18 cellular contexts compared by ENCODE assay signal in the genomic region with DNA sequence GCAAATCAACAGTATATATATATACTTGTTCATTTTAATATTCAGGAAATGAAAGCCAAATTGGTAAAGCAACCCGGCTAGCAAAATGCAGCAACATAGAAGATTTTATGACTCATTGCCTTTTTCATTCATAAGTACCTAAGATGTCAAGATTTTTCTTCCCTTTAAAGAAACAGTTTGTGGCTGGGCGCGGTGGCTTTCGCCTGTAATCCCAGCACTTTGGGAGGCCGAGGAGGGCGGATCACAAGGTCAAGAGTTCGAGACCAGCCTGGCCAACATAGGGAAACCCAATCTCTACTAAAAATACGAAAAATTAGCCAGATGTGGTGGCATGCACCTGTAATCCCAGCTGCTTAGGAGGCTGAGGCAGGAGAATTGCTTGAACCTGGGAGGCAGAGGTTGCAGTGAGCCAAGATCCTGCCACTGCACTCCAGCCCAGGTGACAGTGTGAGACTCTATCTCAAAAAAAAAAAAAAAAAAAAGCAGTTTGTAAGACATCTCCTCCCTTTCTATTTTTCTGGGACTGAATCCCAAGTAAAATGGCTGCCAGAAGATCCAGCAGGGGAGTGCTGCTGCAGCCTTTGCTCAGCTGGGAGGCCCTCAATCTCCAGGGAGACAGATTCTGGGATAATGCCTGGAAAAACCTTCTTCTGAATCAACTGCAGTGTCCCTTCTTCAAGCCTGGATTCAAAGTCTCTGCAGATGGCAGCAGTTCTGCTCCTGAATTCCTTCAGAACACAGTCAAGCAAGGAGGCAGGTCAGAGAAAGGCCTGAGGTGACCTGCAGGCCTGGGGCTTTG.
"Had no signal": no experiment of that assay in that cellular context is flagged by ENCODE, and none has a peak within 500 bp of the region (broad histone marks: within the 10 kb centered on the region; RNA-seq: fewer than 3 reads in every experiment).

No MANE protein-coding gene starts in this region.

- H3K36me3 ChIP-seq: brain microvascular endothelial cell, gastroesophageal sphincter, tibial nerve, uterus had no signal

- H3K4me3 Mint-ChIP-seq: activated naive CD8-positive, alpha-beta T cell treated with anti-CD3 and anti-CD28 coated beads, Interleukin-2, amount 10 ng/mL, durations not matched to agents 7 days and 5 days; dendritic cell treated with granulocyte-macrophage colony-stimulating factor and Interleukin-4, amounts not matched to agents 40 ng/mL and 50 ng/mL, for 4 days; naive B cell; stimulated activated naive B cell treated with anti-CD40 and anti-IgM and Interleukin-4, amounts not matched to agents 10 μg/mL and 1 μg/mL and 100 μg/mL, for 72 hours; T-helper 2 cell treated with Interferon-gamma antibody and Interleukin-4, amounts not matched to agents 5 μg/mL and 100 μg/mL, for 36 hours had no signal

- DNase-seq: activated CD4-positive, alpha-beta T cell treated with anti-CD3 and anti-CD28 coated beads, Interleukin-2, amount 50 U/mL, for 1 hour; activated naive CD4-positive, alpha-beta T cell; activated naive CD8-positive, alpha-beta T cell treated with anti-CD3 and anti-CD28 coated beads, Interleukin-2, amount 10 ng/mL, durations not matched to agents 7 days and 5 days; brain microvascular endothelial cell; effector memory CD4-positive, alpha-beta T cell; left cardiac atrium; naive B cell; right cardiac atrium; stimulated activated CD4-positive, alpha-beta T cell treated with anti-CD3 and anti-CD28 coated beads, Interleukin-15, amount 100 ng/mL, for 24 hours; stimulated activated CD4-positive, alpha-beta T cell treated with anti-CD3 and anti-CD28 coated beads, Interleukin-4, amount 100 ng/mL, for 1 hour; stimulated activated naive B cell treated with anti-CD40 and anti-IgM and Interleukin-4, amounts not matched to agents 10 μg/mL and 1 μg/mL and 100 μg/mL, for 72 hours; uterus had no signal

- H3K9me3 Mint-ChIP-seq: activated naive CD8-positive, alpha-beta T cell treated with anti-CD3 and anti-CD28 coated beads, Interleukin-2, amount 10 ng/mL, durations not matched to agents 7 days and 5 days; dendritic cell treated with granulocyte-macrophage colony-stimulating factor and Interleukin-4, amounts not matched to agents 40 ng/mL and 50 ng/mL, for 4 days; naive B cell; stimulated activated naive B cell treated with anti-CD40 and anti-IgM and Interleukin-4, amounts not matched to agents 10 μg/mL and 1 μg/mL and 100 μg/mL, for 72 hours; T-helper 2 cell treated with Interferon-gamma antibody and Interleukin-4, amounts not matched to agents 5 μg/mL and 100 μg/mL, for 36 hours had no signal

- H3K27ac ChIP-seq: brain microvascular endothelial cell, gastroesophageal sphincter, skin epidermis, tibial nerve, uterus had no signal

- ATAC-seq: gastroesophageal sphincter; right cardiac atrium; stimulated activated naive B cell treated with anti-CD40 and anti-IgM and Interleukin-4, amounts not matched to agents 10 μg/mL and 1 μg/mL and 100 μg/mL, for 72 hours had no signal

- H3K27me3 ChIP-seq: brain microvascular endothelial cell, gastroesophageal sphincter, tibial nerve, uterus had no signal

- H3K27me3 Mint-ChIP-seq: activated naive CD8-positive, alpha-beta T cell treated with anti-CD3 and anti-CD28 coated beads, Interleukin-2, amount 10 ng/mL, durations not matched to agents 7 days and 5 days; naive B cell had no signal

- H3K36me3 Mint-ChIP-seq: activated naive CD8-positive, alpha-beta T cell treated with anti-CD3 and anti-CD28 coated beads, Interleukin-2, amount 10 ng/mL, durations not matched to agents 7 days and 5 days; naive B cell; stimulated activated naive B cell treated with anti-CD40 and anti-IgM and Interleukin-4, amounts not matched to agents 10 μg/mL and 1 μg/mL and 100 μg/mL, for 72 hours had no signal

- H3K9me3 ChIP-seq: gastroesophageal sphincter, tibial nerve, uterus had no signal

- H3K4me1 Mint-ChIP-seq: activated naive CD8-positive, alpha-beta T cell treated with anti-CD3 and anti-CD28 coated beads, Interleukin-2, amount 10 ng/mL, durations not matched to agents 7 days and 5 days; stimulated activated naive B cell treated with anti-CD40 and anti-IgM and Interleukin-4, amounts not matched to agents 10 μg/mL and 1 μg/mL and 100 μg/mL, for 72 hours had no signal

- H3K4me3 ChIP-seq: gastroesophageal sphincter, lung, skin epidermis, tibial nerve, uterus had no signal

- H3K27ac Mint-ChIP-seq: activated naive CD8-positive, alpha-beta T cell treated with anti-CD3 and anti-CD28 coated beads, Interleukin-2, amount 10 ng/mL, durations not matched to agents 7 days and 5 days; dendritic cell treated with granulocyte-macrophage colony-stimulating factor and Interleukin-4, amounts not matched to agents 40 ng/mL and 50 ng/mL, for 4 days; stimulated activated naive B cell treated with anti-CD40 and anti-IgM and Interleukin-4, amounts not matched to agents 10 μg/mL and 1 μg/mL and 100 μg/mL, for 72 hours; T-helper 2 cell treated with Interferon-gamma antibody and Interleukin-4, amounts not matched to agents 5 μg/mL and 100 μg/mL, for 36 hours had no signal

- H3K4me1 ChIP-seq: gastroesophageal sphincter, tibial nerve, uterus had no signal
